In genomic region chr3:187746479-187747335, GRCh38 we compare ENCODE assay signal across 8 cellular contexts. TPM values are rescaled to one million over a fixed set of nuclear protein-coding genes. Genes with fewer than 3 reads are reported as not detected.
DNase-seq lines count a peak whose midpoint lies in the region; ATAC-seq and TF ChIP-seq lines count a peak whose summit lies in the region.

No MANE protein-coding gene starts in this region.

- H3K4me1 Mint-ChIP-seq in effector memory CD8-positive, alpha-beta T cell (ENCODE audit: low read depth in 2 of 2): peaks cover 24 to 50% of the 10 kb centered on the region in 2 donors

- peaks cover 31% of the 10 kb centered on the region for H3F3A ChIP-seq in PC-9 (ENCODE audit: insufficient read depth, low read depth)

- peaks cover 36% of the 10 kb centered on the region for H3K36me3 Mint-ChIP-seq in effector memory CD8-positive, alpha-beta T cell (ENCODE audit: insufficient read depth)

- no TSS peak for BruUV-seq in PC-9 (replicated peaks; lab: Mats Ljungman, UMichigan)

- H3K79me2 ChIP-seq in DND-41 (ENCODE audit: insufficient read depth, low read length) (peaks cover 55% of the 10 kb centered on the region), PC-9 (ENCODE audit: low read depth) (peaks cover 54% of the 10 kb centered on the region)

- POLR2A ChIA-PET in PC-9 (lab: Charles Lee; ENCODE audit: unreplicated experiment): interaction anchor here (0.5 to 2.5 kb wide), 9 partner anchors 9 to 1463 kb away, joined by 3 to 37 read pairs (median 4); no protein-coding TSS in a partner anchor

- no peaks in the 10 kb centered on the region for H4K20me1 ChIP-seq in DND-41 (ENCODE audit: insufficient read depth, low read length)
- 0 out of 2 replicates have a peak, but pooled peaks cover 3% of the 10 kb centered on the region for H4K20me1 ChIP-seq in PC-9 (ENCODE audit: insufficient read depth)

- H3K27ac Mint-ChIP-seq in effector memory CD8-positive, alpha-beta T cell: peak overlapping the region; percentile 98 to 99

- H3K9me2 ChIP-seq in PC-9 (ENCODE audit: insufficient read depth): no peaks in the 10 kb centered on the region; the same call in 1 of the 2 replicates

- H3K4me1 ChIP-seq in DND-41 (ENCODE audit: insufficient read depth, low read length) (peaks cover 58% of the 10 kb centered on the region), PC-9 (replicated peaks; ENCODE audit: insufficient read depth) (peaks cover 57% of the 10 kb centered on the region)

- 0 out of 3 replicates have a peak, but pooled peaks have one; percentile 18 for ATAC-seq in DND-41 (ENCODE audit: insufficient read depth, low read depth)
- no peak for ATAC-seq in effector memory CD8-positive, alpha-beta T cell (replicated peaks)
- no peak for ATAC-seq in GM19397 (IDR thresholded peaks at IDR 0.05; ENCODE audit: unreplicated experiment)
- no peak for ATAC-seq in GM19452 (IDR thresholded peaks at IDR 0.05; ENCODE audit: unreplicated experiment)

- H2AFZ ChIP-seq in DND-41 (ENCODE audit: low read depth, low read length) (no peak overlapping the region), PC-9 (0 out of 2 replicates have a peak overlapping the region, but pooled peaks have one; percentile 87)

- peak overlapping the region; percentile 99 for H3K9ac ChIP-seq in DND-41 (ENCODE audit: low read depth, low read length)

- peak; percentile 60 for DNase-seq in DND-41
- DNase-seq in PC-9: peak in 1 of 2 experiments; percentile 61
- DNase-seq in effector memory CD8-positive, alpha-beta T cell: no peak
- DNase-seq in myocyte (ENCODE audit: low read depth): peak; percentile 62
- DNase-seq in NCI-H2081 (lab: John Stamatoyannopoulos, UW): no peak
- no peak for DNase-seq in NCI-H1436 treated with DMSO at 0.1 percent for 48 hours (lab: John Stamatoyannopoulos, UW)

- H3K36me3 ChIP-seq in DND-41 (ENCODE audit: insufficient read depth, low read length): no peaks in the 10 kb centered on the region; the same call in 1 of the 2 replicates
- H3K36me3 ChIP-seq in PC-9 (ENCODE audit: low read depth): no peaks in the 10 kb centered on the region

- CTCF ChIA-PET in PC-9 (lab: Charles Lee): interaction anchor here (0.6 to 0.7 kb wide), 4 partner anchors 16 to 1403 kb away, joined by 3 to 7 read pairs (median 4); no protein-coding TSS in a partner anchor

- H3K9me3 Mint-ChIP-seq in effector memory CD8-positive, alpha-beta T cell: no peaks in the 10 kb centered on the region

- H3K27ac ChIP-seq in DND-41 (ENCODE audit: low read length) (peak overlapping the region; percentile 99), PC-9 (peak overlapping the region; percentile 94)

- no peaks in the 10 kb centered on the region for H3K27me3 Mint-ChIP-seq in effector memory CD8-positive, alpha-beta T cell

- H3K9me3 ChIP-seq in DND-41 (ENCODE audit: insufficient read depth, low read length, severe bottlenecking) (no peaks in the 10 kb centered on the region), PC-9 (ENCODE audit: insufficient read depth, low read depth) (no peaks in the 10 kb centered on the region)

- no peaks in the 10 kb centered on the region for H3K27me3 ChIP-seq in DND-41 (ENCODE audit: insufficient read depth, low read length, poor library complexity)
- no peaks in the 10 kb centered on the region for H3K27me3 ChIP-seq in PC-9 (ENCODE audit: insufficient read depth, low read depth)

- peak overlapping the region; percentile 61 for H3K4me2 ChIP-seq in DND-41 (ENCODE audit: insufficient read depth, low read length)
- H3K4me2 ChIP-seq in PC-9: peak overlapping the region; percentile 99

- peak overlapping the region; percentile 62 to 65 for H3K4me3 ChIP-seq in DND-41 (ENCODE audit: low read depth in 1 of 2, low read length in 2 of 2)
- H3K4me3 ChIP-seq in PC-9: peak overlapping the region; percentile 88

- H3K4me3 Mint-ChIP-seq in effector memory CD8-positive, alpha-beta T cell: peak overlapping the region; percentile 97 to 99

- no peak for TF ChIP-seq CTCF in DND-41 (IDR thresholded peaks at IDR 0.05; ENCODE audit: borderline replicate concordance, extremely low read depth, low read length, poor library complexity, severe bottlenecking)
- TF ChIP-seq CTCF in PC-9 (conservative IDR thresholded peaks at IDR 0.05): no peak; the same call in 1 of the 2 replicates

- intact Hi-C loops in PC-9 (cut with micrococcal nuclease; ENCODE audit: unreplicated experiment): loop anchor here (10.0 kb wide), 3 partner anchors 688 to 1008 kb away; no protein-coding TSS in a partner anchor

RNA-seq across cellular contexts. Expression of gene BCL6, which starts 1.4 kb away (rescaled TPM):
- 37.1 and 42.2 TPM in 2 replicates for total RNA-seq in PC-9 (2021)
- total RNA-seq in myocyte: 86.6 and 95.7 TPM in 2 replicates
- polyA plus RNA-seq in myocyte (2012): 22.3 TPM

RNA-seq across cellular contexts. Expression of gene RTP2, which starts 44.4 kb away (rescaled TPM):
- total RNA-seq in PC-9 (2021) (not detected in 2 replicates), myocyte (not detected in 2 replicates)
- not detected for polyA plus RNA-seq in myocyte (2012)

Comparison
In these comparisons a context has a peak if more than half of its experiments do, and no peak if none do; other contexts are left out.
1. DNase-seq: peak in DND-41 (single experiment) and myocyte (single experiment); none in effector memory CD8-positive, alpha-beta T cell (0 of 3), NCI-H2081 (0 of 2) and NCI-H1436 treated with DMSO at 0.1 percent for 48 hours (single experiment).